In the genomic region with DNA sequence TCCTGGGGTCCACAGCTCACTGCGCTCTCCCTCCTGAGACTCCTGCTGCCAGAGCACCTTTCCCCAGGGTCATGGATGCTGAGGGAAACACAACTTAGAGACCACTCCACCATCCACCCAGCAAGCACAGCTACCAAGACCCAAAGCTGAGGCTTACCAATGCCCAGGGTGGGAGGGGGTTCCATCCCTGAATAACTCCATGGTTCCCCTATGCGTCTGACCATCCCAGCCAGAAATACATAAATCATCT, we compare ENCODE assay signal across 18 cellular contexts. TPM values are rescaled to one million over a fixed set of nuclear protein-coding genes. Genes with fewer than 3 reads are reported as not detected.
DNase-seq lines count a peak whose midpoint lies in the region; ATAC-seq and TF ChIP-seq lines count a peak whose summit lies in the region.
"Had no signal": no experiment of that assay in that cellular context is flagged by ENCODE, and none has a peak within 500 bp of the region (broad histone marks: within the 10 kb centered on the region; RNA-seq: fewer than 3 reads in every experiment).

No MANE protein-coding gene starts in this region.

- H3K36me3 ChIP-seq in BLaER1 = peaks cover 66% of the 10 kb centered on the region
- H3K36me3 ChIP-seq in DOHH2 (ENCODE audit: control insufficient read depth, low read length) = peaks cover 79% of the 10 kb centered on the region
- peaks cover 42 to 49% (median 42%) of the 10 kb centered on the region in 3 experiments for H3K36me3 ChIP-seq in naive thymus-derived CD4-positive, alpha-beta T cell (ENCODE audit: control insufficient read depth in 2 of 3, insufficient read depth in 3 of 3, low read length in 3 of 3)
- no peaks in the 10 kb centered on the region for H3K36me3 ChIP-seq in gastroesophageal sphincter
- H3K36me3 ChIP-seq in tibial artery = no peaks in the 10 kb centered on the region
- H3K36me3 ChIP-seq: neutrophil, sigmoid colon had no signal

- H3K27me3 Mint-ChIP-seq in activated T-cell treated with anti-CD3 and anti-CD28 coated beads, Interleukin-2, amount 50 U/mL, for 72 hours (ENCODE audit: low read depth) = no peaks in the 10 kb centered on the region
- H3K27me3 Mint-ChIP-seq in naive thymus-derived CD4-positive, alpha-beta T cell = peaks cover 0 to 4% (median 0%) of the 10 kb centered on the region in 5 donors

- H3K4me2 ChIP-seq in BLaER1 (peak overlapping the region; percentile 93), DOHH2 (ENCODE audit: low read length) (no peak overlapping the region)

- no peak overlapping the region for H3K4me3 ChIP-seq in BLaER1
- H3K4me3 ChIP-seq in DOHH2 (ENCODE audit: low read length) = no peak overlapping the region
- H3K4me3 ChIP-seq in naive thymus-derived CD4-positive, alpha-beta T cell (ENCODE audit: low read length) = no peak overlapping the region
- no peak overlapping the region for H3K4me3 ChIP-seq in gastroesophageal sphincter
- H3K4me3 ChIP-seq in tibial artery = no peak overlapping the region
- H3K4me3 ChIP-seq: lung, sigmoid colon had no signal

- H3K9ac ChIP-seq in BLaER1 = peak overlapping the region; percentile 94

- no peak for TF ChIP-seq POLR2A in gastroesophageal sphincter (IDR thresholded peaks at IDR 0.05)

- TF ChIP-seq EP300 in gastroesophageal sphincter (IDR thresholded peaks at IDR 0.05) = no peak

- H3K9me3 ChIP-seq in BLaER1 (no peaks in the 10 kb centered on the region), DOHH2 (ENCODE audit: control insufficient read depth, insufficient read depth, low read length) (no peaks in the 10 kb centered on the region), gastroesophageal sphincter (no peaks in the 10 kb centered on the region), tibial artery (no peaks in the 10 kb centered on the region)
- no peaks in the 10 kb centered on the region for H3K9me3 ChIP-seq in naive thymus-derived CD4-positive, alpha-beta T cell (ENCODE audit: control insufficient read depth in 2 of 3, low read length in 3 of 3)
- H3K9me3 ChIP-seq: neutrophil, sigmoid colon had no signal

- 94 to 100% methylated on average over 1 to 2 of the region's 2 CpGs for WGBS in gastroesophageal sphincter (ENCODE audit: low coverage in 1 of 2), 2 donors

- TF ChIP-seq CTCF in DOHH2 (IDR thresholded peaks at IDR 0.05; ENCODE audit: low read depth, low read length, poor library complexity, severe bottlenecking) (no peak), gastroesophageal sphincter (IDR thresholded peaks at IDR 0.05) (no peak), tibial artery (IDR thresholded peaks at IDR 0.05) (no peak)

- peaks cover 94% of the 10 kb centered on the region for H3K4me1 Mint-ChIP-seq in activated T-cell treated with anti-CD3 and anti-CD28 coated beads, Interleukin-2, amount 50 U/mL, for 72 hours (ENCODE audit: low read depth)
- H3K4me1 Mint-ChIP-seq in naive thymus-derived CD4-positive, alpha-beta T cell = peaks cover 73 to 94% (median 92%) of the 10 kb centered on the region in 7 donors

- no peaks in the 10 kb centered on the region for H3K27me3 ChIP-seq in BLaER1
- H3K27me3 ChIP-seq in DOHH2 (ENCODE audit: control insufficient read depth, low read length) = no peaks in the 10 kb centered on the region
- no peaks in the 10 kb centered on the region for H3K27me3 ChIP-seq in naive thymus-derived CD4-positive, alpha-beta T cell (ENCODE audit: control insufficient read depth in 2 of 2, insufficient read depth in 2 of 2, low read length in 2 of 2)
- H3K27me3 ChIP-seq in gastroesophageal sphincter = no peaks in the 10 kb centered on the region
- no peaks in the 10 kb centered on the region for H3K27me3 ChIP-seq in tibial artery
- H3K27me3 ChIP-seq: neutrophil, sigmoid colon had no signal

- H4K20me1 ChIP-seq in BLaER1 (peaks cover 4% of the 10 kb centered on the region; the same call in 1 of the 2 replicates), DOHH2 (ENCODE audit: control insufficient read depth, insufficient read depth, low read depth, low read length) (no peaks in the 10 kb centered on the region)

- H3F3A ChIP-seq in DOHH2 (ENCODE audit: control insufficient read depth, insufficient read depth) = peaks cover 24% of the 10 kb centered on the region

- CTCF ChIA-PET in naive thymus-derived CD4-positive, alpha-beta T cell (lab: Charles Lee) = interaction anchor here (0.5 to 2.9 kb wide), 9 partner anchors 17 to 710 kb away, joined by 3 to 16 read pairs (median 3); no protein-coding TSS in a partner anchor

- peak overlapping the region; percentile 97 for H3K27ac Mint-ChIP-seq in activated T-cell treated with anti-CD3 and anti-CD28 coated beads, Interleukin-2, amount 50 U/mL, for 72 hours
- H3K27ac Mint-ChIP-seq in naive thymus-derived CD4-positive, alpha-beta T cell = peak overlapping the region; percentile 93 to 99 (median 96)

- POLR2A ChIA-PET in naive thymus-derived CD4-positive, alpha-beta T cell (lab: Charles Lee) = interaction anchor here (0.6 to 13.3 kb wide), 16 partner anchors 10 to 840 kb away, joined by 3 to 709 read pairs (median 4); no protein-coding TSS in a partner anchor

- DNase-seq in activated T-cell treated with anti-CD3 and anti-CD28 coated beads, Interleukin-2, amount 50 U/mL, for 72 hours = no peak
- no peak for DNase-seq in naive thymus-derived CD4-positive, alpha-beta T cell
- DNase-seq in tibial artery (no peak), NCI-H146 (lab: John Stamatoyannopoulos, UW) (no peak)
- DNase-seq: amniotic stem cell; DND-41; H7; NCI-H2107; sigmoid colon; stimulated activated CD4-positive, alpha-beta T cell treated with anti-CD3 and anti-CD28 coated beads, Interleukin-4, amount 100 ng/mL, for 4 hours had no signal

- H3K79me2 ChIP-seq in DOHH2 (ENCODE audit: control insufficient read depth, low read length) = peaks cover 3% of the 10 kb centered on the region; the same call in 1 of the 2 replicates

- H3K4me3 Mint-ChIP-seq in activated T-cell treated with anti-CD3 and anti-CD28 coated beads, Interleukin-2, amount 50 U/mL, for 72 hours = peak overlapping the region; percentile 80 to 89
- peak overlapping the region; percentile 38 to 92 (median 81) for H3K4me3 Mint-ChIP-seq in naive thymus-derived CD4-positive, alpha-beta T cell

- peak overlapping the region; percentile 100 for H3K27ac ChIP-seq in BLaER1
- H3K27ac ChIP-seq in DOHH2 (ENCODE audit: low read depth, low read length) = peak overlapping the region; percentile 99
- peak overlapping the region; percentile 96 for H3K27ac ChIP-seq in naive thymus-derived CD4-positive, alpha-beta T cell (ENCODE audit: low read depth, low read length)
- H3K27ac ChIP-seq in gastroesophageal sphincter = no peak overlapping the region
- H3K27ac ChIP-seq in tibial artery = no peak overlapping the region
- H3K27ac ChIP-seq: epithelial cell of prostate, neutrophil, sigmoid colon had no signal

- peaks cover 35 to 41% of the 10 kb centered on the region in 2 donors for H3K36me3 Mint-ChIP-seq in activated T-cell treated with anti-CD3 and anti-CD28 coated beads, Interleukin-2, amount 50 U/mL, for 72 hours (ENCODE audit: insufficient read depth in 2 of 2)
- peaks cover 31 to 58% (median 49%) of the 10 kb centered on the region in 5 donors for H3K36me3 Mint-ChIP-seq in naive thymus-derived CD4-positive, alpha-beta T cell

- H3K4me1 ChIP-seq in BLaER1 (peaks cover 90% of the 10 kb centered on the region), DOHH2 (ENCODE audit: control insufficient read depth, low read length) (peaks cover 94% of the 10 kb centered on the region), gastroesophageal sphincter (peaks cover 0 to 23% (median 9%) of the 10 kb centered on the region in 3 donors), tibial artery (peaks cover 0 to 27% (median 18%) of the 10 kb centered on the region in 4 donors)
- peaks cover 88 to 89% of the 10 kb centered on the region in 2 donors for H3K4me1 ChIP-seq in naive thymus-derived CD4-positive, alpha-beta T cell (ENCODE audit: control insufficient read depth in 2 of 2, insufficient read depth in 2 of 2, low read length in 2 of 2)

- no peak for ATAC-seq in activated T-cell treated with anti-CD3 and anti-CD28 coated beads, Interleukin-2, amount 50 U/mL, for 72 hours (replicated peaks in 1 of 2)
- ATAC-seq in naive thymus-derived CD4-positive, alpha-beta T cell = no peak
- ATAC-seq in gastroesophageal sphincter = no peak
- ATAC-seq in GM21515 (IDR thresholded peaks at IDR 0.05; ENCODE audit: unreplicated experiment) = no peak
- ATAC-seq: Right ventricle myocardium inferior had no signal

- H3K9me2 ChIP-seq in DOHH2 (replicated peaks; ENCODE audit: control insufficient read depth, low read length) = no peaks in the 10 kb centered on the region

- intact Hi-C loops in naive thymus-derived CD4-positive, alpha-beta T cell (cut with micrococcal nuclease) = loop anchor here in 1 of 2 donors (5.0 to 10.0 kb wide), 2 partner anchors 35 to 248 kb away; no protein-coding TSS in a partner anchor
- intact Hi-C loops in tibial artery (cut with DNase I; ENCODE audit: low total_unique reads) = loop anchor here (10.0 kb wide), 1 partner anchor 302 kb away; no protein-coding TSS in a partner anchor

- no peaks in the 10 kb centered on the region for H3K9me3 Mint-ChIP-seq in activated T-cell treated with anti-CD3 and anti-CD28 coated beads, Interleukin-2, amount 50 U/mL, for 72 hours
- peaks cover 0 to 18% (median 0%) of the 10 kb centered on the region in 11 donors for H3K9me3 Mint-ChIP-seq in naive thymus-derived CD4-positive, alpha-beta T cell

RNA-seq across cellular contexts. Expression of a gene that starts 36.3 kb away (rescaled TPM):
- 100 to 1,000 TPM; 165 to 188 TPM for total RNA-seq in activated T-cell treated with anti-CD3 and anti-CD28 coated beads, Interleukin-2, amount 50 U/mL, for 72 hours
- 100 to 1,000 TPM in 3 of 5 experiments, 10 to 100 TPM in 2; 68.8 to 157 (median 117) TPM for total RNA-seq in naive thymus-derived CD4-positive, alpha-beta T cell
- 100 to 1,000 TPM; 766 to 777 TPM for polyA plus RNA-seq in naive thymus-derived CD4-positive, alpha-beta T cell
- 100 to 1,000 TPM; 123 to 228 (median 171) TPM for total RNA-seq in gastroesophageal sphincter

RNA-seq across cellular contexts. Expression of a gene that starts 45.3 kb away (rescaled TPM):
- 10 to 100 TPM; 18.8 to 21.9 TPM for total RNA-seq in activated T-cell treated with anti-CD3 and anti-CD28 coated beads, Interleukin-2, amount 50 U/mL, for 72 hours
- total RNA-seq in naive thymus-derived CD4-positive, alpha-beta T cell = 10 to 100 TPM; 10.5 to 16.3 (median 14.7) TPM
- 10 to 100 TPM in 1 of 2 donors, 1 to 10 TPM in 1; 6.7 to 10.1 TPM for polyA plus RNA-seq in naive thymus-derived CD4-positive, alpha-beta T cell
- 10 to 100 TPM; 23.8 to 42.0 (median 31.0) TPM for total RNA-seq in gastroesophageal sphincter

Comparison
In these comparisons a context has a peak if more than half of its experiments do, and no peak if none do; other contexts are left out.
1. H3K27ac ChIP-seq: peak in BLaER1 (single experiment), DOHH2 (single experiment) and naive thymus-derived CD4-positive, alpha-beta T cell (single experiment); none in gastroesophageal sphincter (0 of 4) and tibial artery (0 of 2).